15 cellular contexts compared by ENCODE assay signal in the genomic region with DNA sequence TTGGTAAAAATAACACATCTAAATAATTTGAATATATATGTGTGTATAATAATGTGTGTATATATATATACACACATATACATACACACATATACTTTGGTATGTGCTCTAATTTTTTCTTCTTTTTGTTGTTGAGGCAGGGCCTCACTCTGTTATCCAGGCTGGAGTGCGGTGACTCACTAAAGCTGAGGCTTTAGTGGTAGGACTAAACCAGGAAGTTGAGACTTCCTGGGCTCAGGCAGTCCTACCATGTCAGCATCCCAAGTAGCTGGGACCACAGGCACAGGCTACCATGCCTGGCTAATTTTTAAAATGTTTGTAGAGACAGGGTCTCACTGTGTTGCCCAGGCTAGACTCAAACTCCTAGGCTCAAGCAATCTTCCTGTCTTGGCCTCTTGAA. TPM values are rescaled to one million over a fixed set of nuclear protein-coding genes. Genes with fewer than 3 reads are reported as not detected.
A peak's percentile ranks its signal among the peaks of the same experiment; 100 is the strongest.
DNase-seq lines count a peak whose midpoint lies in the region; ATAC-seq and TF ChIP-seq lines count a peak whose summit lies in the region.
"Had no signal": no experiment of that assay in that cellular context is flagged by ENCODE, and none has a peak within 500 bp of the region (broad histone marks: within the 10 kb centered on the region; RNA-seq: fewer than 3 reads in every experiment).

No MANE protein-coding gene starts in this region.

- ATAC-seq in left colon (peak; percentile 36), GM23338 (no peak)
- ATAC-seq: left cardiac atrium had no signal

- H4K20me1 ChIP-seq in GM23338 (replicated peaks; ENCODE audit: insufficient read depth) = no peaks in the 10 kb centered on the region

- no peak overlapping the region for H2AFZ ChIP-seq in GM23338

- peaks cover 8% of the 10 kb centered on the region for H3K4me1 Mint-ChIP-seq in GM23338
- H3K4me1 Mint-ChIP-seq: CD4-positive, CD25-positive, alpha-beta regulatory T cell had no signal

- H3K36me3 ChIP-seq in brain microvascular endothelial cell (replicated peaks) (no peaks in the 10 kb centered on the region), GM23338 (ENCODE audit: insufficient read depth) (no peaks in the 10 kb centered on the region), HAP-1 (replicated peaks) (no peaks in the 10 kb centered on the region)
- H3K36me3 ChIP-seq: adrenal gland had no signal

- no peaks in the 10 kb centered on the region for H3F3A ChIP-seq in GM23338 (replicated peaks; ENCODE audit: low read depth)

- peaks cover 3% of the 10 kb centered on the region; the same call in 1 of the 3 replicates for H3K9me3 Mint-ChIP-seq in GM23338

- H3K27me3 ChIP-seq in brain microvascular endothelial cell (replicated peaks) (no peaks in the 10 kb centered on the region), GM23338 (ENCODE audit: insufficient read depth) (no peaks in the 10 kb centered on the region), HAP-1 (ENCODE audit: low read depth) (no peaks in the 10 kb centered on the region)
- H3K27me3 ChIP-seq: adrenal gland had no signal

- in situ Hi-C loops in Caki2 (cut with HindIII; ENCODE audit: low pct_unique_long_range_greater_than_20kb, low sequenced_read_pairs) = no loop called here
- in situ Hi-C loops in brain microvascular endothelial cell (cut with HindIII; ENCODE audit: low pct_ligation_motif_present, low sequenced_read_pairs) = no loop called here
- in situ Hi-C loops in HAP-1 (cut with MboI; ENCODE audit: low sequenced_read_pairs) = no loop called here

- no peak overlapping the region for H3K4me3 ChIP-seq in brain microvascular endothelial cell (ENCODE audit: low read depth, low read length)
- H3K4me3 ChIP-seq in GM23338 = no peak overlapping the region
- H3K4me3 ChIP-seq in HAP-1 = no peak overlapping the region
- H3K4me3 ChIP-seq: adrenal gland had no signal

- intact Hi-C loops in left colon (cut with DNase I, micrococcal nuclease) = no loop called here

- H3K4me3 Mint-ChIP-seq in GM23338 = no peak overlapping the region
- H3K4me3 Mint-ChIP-seq: CD4-positive, CD25-positive, alpha-beta regulatory T cell had no signal

- no peaks in the 10 kb centered on the region for H3K79me2 ChIP-seq in GM23338 (replicated peaks; ENCODE audit: insufficient read depth)

- no peaks in the 10 kb centered on the region for H3K36me3 Mint-ChIP-seq in GM23338 (ENCODE audit: low read depth)
- H3K36me3 Mint-ChIP-seq: CD4-positive, CD25-positive, alpha-beta regulatory T cell had no signal

- DNase-seq in Caki2 (ENCODE audit: low read depth) (peak; percentile 21), M059J (ENCODE audit: low read depth) (peak; percentile 81), brain microvascular endothelial cell (peak; percentile 79), left colon (peak in 1 of 2 donors; percentile 60), DMS 273 treated with DMSO at 0.1 percent for 48 hours (lab: John Stamatoyannopoulos, UW) (no peak), GM23338 (ENCODE audit: low spot score) (no peak), HAP-1 (ENCODE audit: low spot score in 2 of 2) (no peak)
- no peak for DNase-seq in activated CD4-positive, alpha-beta T cell treated with anti-CD3 and anti-CD28 coated beads for 4 hours
- DNase-seq: CD4-positive, CD25-positive, alpha-beta regulatory T cell; left cardiac atrium; NCI-H1417; stimulated activated CD4-positive, alpha-beta T cell treated with anti-CD3 and anti-CD28 coated beads, Interleukin-4, amount 100 ng/mL, for 1 hour; substantia nigra; T-helper 2 cell had no signal

- peak overlapping the region; percentile 53 for H3K27ac ChIP-seq in brain microvascular endothelial cell
- H3K27ac ChIP-seq in GM23338 (ENCODE audit: low read depth) = no peak overlapping the region
- H3K27ac ChIP-seq: adrenal gland had no signal

- H3K27me3 Mint-ChIP-seq in GM23338 (ENCODE audit: insufficient read depth, low read depth, poor library complexity) = peaks cover 7% of the 10 kb centered on the region
- H3K27me3 Mint-ChIP-seq: CD4-positive, CD25-positive, alpha-beta regulatory T cell had no signal

- no peak overlapping the region for H3K27ac Mint-ChIP-seq in GM23338
- H3K27ac Mint-ChIP-seq: CD4-positive, CD25-positive, alpha-beta regulatory T cell had no signal

- TF ChIP-seq CTCF in brain microvascular endothelial cell (IDR thresholded peaks at IDR 0.05; ENCODE audit: low read depth, low read length, missing control alignments) = no peak
- TF ChIP-seq CTCF in GM23338 (conservative IDR thresholded peaks at IDR 0.05; ENCODE audit: low read depth in 2 of 2) = no peak

- H3K9me2 ChIP-seq in GM23338 (ENCODE audit: insufficient read depth) = no peaks in the 10 kb centered on the region

- H3K4me1 ChIP-seq in GM23338 (ENCODE audit: insufficient read depth) (no peaks in the 10 kb centered on the region), HAP-1 (peaks cover 25% of the 10 kb centered on the region)

- no peaks in the 10 kb centered on the region for H3K9me3 ChIP-seq in HAP-1
- H3K9me3 ChIP-seq: adrenal gland had no signal

- no peak overlapping the region for H3K4me2 ChIP-seq in GM23338

TF ChIP-seq in GM23338, 12 proteins besides CTCF, POLR2A, EP300 and RAD21 (continues in another document):
- no peak for TF ChIP-seq EZH2phosphoT487 (IDR thresholded peaks at IDR 0.05; ENCODE audit: unreplicated experiment)
- no peak for TF ChIP-seq ZNF114 (CRISPR knock-in tag; IDR thresholded peaks at IDR 0.05)
- TF ChIP-seq ZNF331 (CRISPR knock-in tag; IDR thresholded peaks at IDR 0.05; ENCODE audit: low read depth) = no peak
- no peak for TF ChIP-seq JUNB (IDR thresholded peaks at IDR 0.05; ENCODE audit: unreplicated experiment)
- no peak for TF ChIP-seq CREB1 (CRISPR knock-in tag; IDR thresholded peaks at IDR 0.05; ENCODE audit: low read depth)
- TF ChIP-seq, protein P1, sequence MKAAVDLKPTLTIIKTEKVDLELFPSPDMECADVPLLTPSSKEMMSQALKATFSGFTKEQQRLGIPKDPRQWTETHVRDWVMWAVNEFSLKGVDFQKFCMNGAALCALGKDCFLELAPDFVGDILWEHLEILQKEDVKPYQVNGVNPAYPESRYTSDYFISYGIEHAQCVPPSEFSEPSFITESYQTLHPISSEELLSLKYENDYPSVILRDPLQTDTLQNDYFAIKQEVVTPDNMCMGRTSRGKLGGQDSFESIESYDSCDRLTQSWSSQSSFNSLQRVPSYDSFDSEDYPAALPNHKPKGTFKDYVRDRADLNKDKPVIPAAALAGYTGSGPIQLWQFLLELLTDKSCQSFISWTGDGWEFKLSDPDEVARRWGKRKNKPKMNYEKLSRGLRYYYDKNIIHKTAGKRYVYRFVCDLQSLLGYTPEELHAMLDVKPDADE (IDR thresholded peaks at IDR 0.05) = no peak
- TF ChIP-seq, protein P2, sequence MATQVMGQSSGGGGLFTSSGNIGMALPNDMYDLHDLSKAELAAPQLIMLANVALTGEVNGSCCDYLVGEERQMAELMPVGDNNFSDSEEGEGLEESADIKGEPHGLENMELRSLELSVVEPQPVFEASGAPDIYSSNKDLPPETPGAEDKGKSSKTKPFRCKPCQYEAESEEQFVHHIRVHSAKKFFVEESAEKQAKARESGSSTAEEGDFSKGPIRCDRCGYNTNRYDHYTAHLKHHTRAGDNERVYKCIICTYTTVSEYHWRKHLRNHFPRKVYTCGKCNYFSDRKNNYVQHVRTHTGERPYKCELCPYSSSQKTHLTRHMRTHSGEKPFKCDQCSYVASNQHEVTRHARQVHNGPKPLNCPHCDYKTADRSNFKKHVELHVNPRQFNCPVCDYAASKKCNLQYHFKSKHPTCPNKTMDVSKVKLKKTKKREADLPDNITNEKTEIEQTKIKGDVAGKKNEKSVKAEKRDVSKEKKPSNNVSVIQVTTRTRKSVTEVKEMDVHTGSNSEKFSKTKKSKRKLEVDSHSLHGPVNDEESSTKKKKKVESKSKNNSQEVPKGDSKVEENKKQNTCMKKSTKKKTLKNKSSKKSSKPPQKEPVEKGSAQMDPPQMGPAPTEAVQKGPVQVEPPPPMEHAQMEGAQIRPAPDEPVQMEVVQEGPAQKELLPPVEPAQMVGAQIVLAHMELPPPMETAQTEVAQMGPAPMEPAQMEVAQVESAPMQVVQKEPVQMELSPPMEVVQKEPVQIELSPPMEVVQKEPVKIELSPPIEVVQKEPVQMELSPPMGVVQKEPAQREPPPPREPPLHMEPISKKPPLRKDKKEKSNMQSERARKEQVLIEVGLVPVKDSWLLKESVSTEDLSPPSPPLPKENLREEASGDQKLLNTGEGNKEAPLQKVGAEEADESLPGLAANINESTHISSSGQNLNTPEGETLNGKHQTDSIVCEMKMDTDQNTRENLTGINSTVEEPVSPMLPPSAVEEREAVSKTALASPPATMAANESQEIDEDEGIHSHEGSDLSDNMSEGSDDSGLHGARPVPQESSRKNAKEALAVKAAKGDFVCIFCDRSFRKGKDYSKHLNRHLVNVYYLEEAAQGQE (IDR thresholded peaks at IDR 0.05; ENCODE audit: unreplicated experiment) = no peak
- TF ChIP-seq NANOG (IDR thresholded peaks at IDR 0.05; ENCODE audit: borderline replicate concordance) = no peak

RNA-seq across cellular contexts. Expression of a gene that starts 46.7 kb away (rescaled TPM):
- total RNA-seq in Caki2 (2014; rRNA removed; shearing (Covaris generic); ENCODE audit: low replicate concordance) = 5.3 and 11.5 TPM in 2 replicates
- 17.7 and 24.1 TPM in 2 replicates for total RNA-seq in M059J (2014; rRNA removed; shearing (Covaris generic))
- total RNA-seq in left colon = 10 to 100 TPM; 70.5 to 79.2 TPM
- 207 and 227 TPM in 2 replicates for total RNA-seq in GM23338 (2014; rRNA removed; shearing (Covaris generic))
- polyA plus RNA-seq in GM23338 (2016; fragmentation: Nextera tagmentation; extraction: Ambion mirVana) = 89.4 and 126 TPM in 2 replicates

Comparison
In these comparisons a context has a peak if more than half of its experiments do, and no peak if none do; other contexts are left out.
1. DNase-seq: peak in Caki2 (single experiment), M059J (single experiment) and brain microvascular endothelial cell (single experiment); none in DMS 273 treated with DMSO at 0.1 percent for 48 hours (single experiment), activated CD4-positive, alpha-beta T cell treated with anti-CD3 and anti-CD28 coated beads for 4 hours (0 of 2), GM23338 (single experiment) and HAP-1 (0 of 2).